Comparison of ENCODE assay signal across 1 cellular context in the genomic region with DNA sequence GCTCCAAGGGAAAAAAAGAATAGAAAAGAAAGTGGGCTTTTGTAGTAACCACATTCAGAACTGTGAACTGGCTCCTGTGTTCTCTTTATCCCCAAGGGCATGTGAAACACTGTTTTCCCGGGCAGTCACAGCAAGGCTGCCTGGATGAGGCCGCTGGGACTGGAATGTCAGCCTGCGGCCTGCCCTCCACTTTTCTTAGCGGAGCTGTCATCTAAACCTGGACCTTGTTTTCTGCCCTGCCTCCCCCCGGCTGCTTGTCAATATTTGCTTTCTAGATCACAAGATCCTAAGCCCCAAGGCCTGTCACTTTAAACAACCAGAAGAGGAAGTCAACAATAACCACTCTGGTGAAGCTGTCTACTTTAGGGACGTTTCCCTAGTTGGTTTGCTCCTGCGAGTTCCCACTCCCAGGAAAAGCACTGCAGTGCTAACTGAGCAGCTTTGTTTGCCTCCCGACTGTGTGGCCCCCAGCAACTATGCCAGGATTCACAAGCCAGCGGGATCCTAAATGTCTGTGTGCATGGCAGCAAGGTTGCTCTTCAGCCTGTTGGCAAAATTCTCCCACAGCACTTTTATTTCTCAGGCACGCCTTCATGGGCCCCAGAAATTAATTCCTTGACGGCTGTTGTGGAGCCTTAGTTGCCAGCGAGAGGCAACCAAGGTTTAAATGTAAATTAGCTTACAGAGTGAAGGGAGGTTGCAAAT.
A peak's percentile ranks its signal among the peaks of the same experiment; 100 is the strongest.
TF ChIP-seq lines count a peak whose summit lies in the region.

No MANE protein-coding gene starts in this region.

TF ChIP-seq in HepG2, 621 proteins besides CTCF, POLR2A, EP300 and RAD21 (continued from another document and continues in another):
- TF ChIP-seq, protein P1, sequence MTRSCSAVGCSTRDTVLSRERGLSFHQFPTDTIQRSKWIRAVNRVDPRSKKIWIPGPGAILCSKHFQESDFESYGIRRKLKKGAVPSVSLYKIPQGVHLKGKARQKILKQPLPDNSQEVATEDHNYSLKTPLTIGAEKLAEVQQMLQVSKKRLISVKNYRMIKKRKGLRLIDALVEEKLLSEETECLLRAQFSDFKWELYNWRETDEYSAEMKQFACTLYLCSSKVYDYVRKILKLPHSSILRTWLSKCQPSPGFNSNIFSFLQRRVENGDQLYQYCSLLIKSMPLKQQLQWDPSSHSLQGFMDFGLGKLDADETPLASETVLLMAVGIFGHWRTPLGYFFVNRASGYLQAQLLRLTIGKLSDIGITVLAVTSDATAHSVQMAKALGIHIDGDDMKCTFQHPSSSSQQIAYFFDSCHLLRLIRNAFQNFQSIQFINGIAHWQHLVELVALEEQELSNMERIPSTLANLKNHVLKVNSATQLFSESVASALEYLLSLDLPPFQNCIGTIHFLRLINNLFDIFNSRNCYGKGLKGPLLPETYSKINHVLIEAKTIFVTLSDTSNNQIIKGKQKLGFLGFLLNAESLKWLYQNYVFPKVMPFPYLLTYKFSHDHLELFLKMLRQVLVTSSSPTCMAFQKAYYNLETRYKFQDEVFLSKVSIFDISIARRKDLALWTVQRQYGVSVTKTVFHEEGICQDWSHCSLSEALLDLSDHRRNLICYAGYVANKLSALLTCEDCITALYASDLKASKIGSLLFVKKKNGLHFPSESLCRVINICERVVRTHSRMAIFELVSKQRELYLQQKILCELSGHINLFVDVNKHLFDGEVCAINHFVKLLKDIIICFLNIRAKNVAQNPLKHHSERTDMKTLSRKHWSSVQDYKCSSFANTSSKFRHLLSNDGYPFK (CRISPR knock-in tag; IDR thresholded peaks at IDR 0.05; ENCODE audit: borderline replicate concordance) = peak; percentile 61; the same call in 1 of the 2 replicates
- TF ChIP-seq, protein P2, sequence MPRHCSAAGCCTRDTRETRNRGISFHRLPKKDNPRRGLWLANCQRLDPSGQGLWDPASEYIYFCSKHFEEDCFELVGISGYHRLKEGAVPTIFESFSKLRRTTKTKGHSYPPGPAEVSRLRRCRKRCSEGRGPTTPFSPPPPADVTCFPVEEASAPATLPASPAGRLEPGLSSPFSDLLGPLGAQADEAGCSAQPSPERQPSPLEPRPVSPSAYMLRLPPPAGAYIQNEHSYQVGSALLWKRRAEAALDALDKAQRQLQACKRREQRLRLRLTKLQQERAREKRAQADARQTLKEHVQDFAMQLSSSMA (CRISPR knock-in tag; IDR thresholded peaks at IDR 0.05) = peak; percentile 64; the same call in 1 of the 2 replicates
- TF ChIP-seq GTF2F1 (IDR thresholded peaks at IDR 0.05; ENCODE audit: low read length) = no peak; the same call in 1 of the 2 replicates
- TF ChIP-seq NFE2L2 (IDR thresholded peaks at IDR 0.05; ENCODE audit: low read length) = no peak; the same call in 1 of the 2 replicates
- peak; percentile 84 for TF ChIP-seq KDM2A (CRISPR knock-in tag; IDR thresholded peaks at IDR 0.05; ENCODE audit: borderline replicate concordance, low read depth)
- TF ChIP-seq ZKSCAN8 (CRISPR knock-in tag; IDR thresholded peaks at IDR 0.05; ENCODE audit: borderline replicate concordance) = peak; percentile 95
- TF ChIP-seq, protein P3, sequence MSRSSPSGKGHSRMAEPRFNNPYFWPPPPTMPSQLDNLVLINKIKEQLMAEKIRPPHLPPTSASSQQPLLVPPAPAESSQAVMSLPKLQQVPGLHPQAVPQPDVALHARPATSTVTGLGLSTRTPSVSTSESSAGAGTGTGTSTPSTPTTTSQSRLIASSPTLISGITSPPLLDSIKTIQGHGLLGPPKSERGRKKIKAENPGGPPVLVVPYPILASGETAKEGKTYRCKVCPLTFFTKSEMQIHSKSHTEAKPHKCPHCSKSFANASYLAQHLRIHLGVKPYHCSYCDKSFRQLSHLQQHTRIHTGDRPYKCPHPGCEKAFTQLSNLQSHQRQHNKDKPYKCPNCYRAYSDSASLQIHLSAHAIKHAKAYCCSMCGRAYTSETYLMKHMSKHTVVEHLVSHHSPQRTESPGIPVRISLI (CRISPR knock-in tag; IDR thresholded peaks at IDR 0.05; ENCODE audit: borderline replicate concordance) = 0 out of 2 replicates have a peak, but pooled peaks have one; percentile 66
- 0 out of 2 replicates have a peak, but pooled peaks have one; percentile 67 for TF ChIP-seq SMYD3 (CRISPR knock-in tag; IDR thresholded peaks at IDR 0.05)
- TF ChIP-seq ZBTB8A (CRISPR knock-in tag; IDR thresholded peaks at IDR 0.05; ENCODE audit: borderline replicate concordance, low read depth) = no peak
- peak; percentile 78; the same call in 1 of the 2 replicates for TF ChIP-seq MAZ (IDR thresholded peaks at IDR 0.05; ENCODE audit: borderline replicate concordance, low read depth, low read length)
- TF ChIP-seq MAZ (CRISPR knock-in tag; IDR thresholded peaks at IDR 0.05; ENCODE audit: low read depth) = no peak; the same call in 1 of the 2 replicates
- peak; percentile 32; the same call in 1 of the 2 replicates for TF ChIP-seq ZNF225 (CRISPR knock-in tag; IDR thresholded peaks at IDR 0.05)
- no peak for TF ChIP-seq DZIP1 (CRISPR knock-in tag; IDR thresholded peaks at IDR 0.05)
- no peak for TF ChIP-seq ZC3H4 (CRISPR knock-in tag; IDR thresholded peaks at IDR 0.05; ENCODE audit: borderline replicate concordance)
- TF ChIP-seq ZNF546 (CRISPR knock-in tag; conservative IDR thresholded peaks at IDR 0.05) = peak; percentile 93
- 0 out of 2 replicates have a peak, but pooled peaks have one; percentile 48 for TF ChIP-seq THYN1 (CRISPR knock-in tag; IDR thresholded peaks at IDR 0.05; ENCODE audit: borderline replicate concordance, low read depth)
- TF ChIP-seq, protein P4, sequence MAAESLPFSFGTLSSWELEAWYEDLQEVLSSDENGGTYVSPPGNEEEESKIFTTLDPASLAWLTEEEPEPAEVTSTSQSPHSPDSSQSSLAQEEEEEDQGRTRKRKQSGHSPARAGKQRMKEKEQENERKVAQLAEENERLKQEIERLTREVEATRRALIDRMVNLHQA (CRISPR knock-in tag; IDR thresholded peaks at IDR 0.05) = no peak; the same call in 1 of the 2 replicates
- peak; percentile 98 for TF ChIP-seq HMG20A (CRISPR knock-in tag; IDR thresholded peaks at IDR 0.05; ENCODE audit: borderline replicate concordance)
- TF ChIP-seq ARHGAP35 (CRISPR knock-in tag; IDR thresholded peaks at IDR 0.05; ENCODE audit: borderline replicate concordance) = peak; percentile 74
- peak; percentile 85; the same call in 1 of the 2 replicates for TF ChIP-seq BRF2 (CRISPR knock-in tag; IDR thresholded peaks at IDR 0.05)
- TF ChIP-seq NFE2 (CRISPR knock-in tag; IDR thresholded peaks at IDR 0.05) = no peak
- TF ChIP-seq IRX3 (CRISPR knock-in tag; IDR thresholded peaks at IDR 0.05; ENCODE audit: borderline replicate concordance, low read depth) = no peak
- TF ChIP-seq ZBTB25 (CRISPR knock-in tag; IDR thresholded peaks at IDR 0.05) = peak; percentile 73
- TF ChIP-seq, protein P5, sequence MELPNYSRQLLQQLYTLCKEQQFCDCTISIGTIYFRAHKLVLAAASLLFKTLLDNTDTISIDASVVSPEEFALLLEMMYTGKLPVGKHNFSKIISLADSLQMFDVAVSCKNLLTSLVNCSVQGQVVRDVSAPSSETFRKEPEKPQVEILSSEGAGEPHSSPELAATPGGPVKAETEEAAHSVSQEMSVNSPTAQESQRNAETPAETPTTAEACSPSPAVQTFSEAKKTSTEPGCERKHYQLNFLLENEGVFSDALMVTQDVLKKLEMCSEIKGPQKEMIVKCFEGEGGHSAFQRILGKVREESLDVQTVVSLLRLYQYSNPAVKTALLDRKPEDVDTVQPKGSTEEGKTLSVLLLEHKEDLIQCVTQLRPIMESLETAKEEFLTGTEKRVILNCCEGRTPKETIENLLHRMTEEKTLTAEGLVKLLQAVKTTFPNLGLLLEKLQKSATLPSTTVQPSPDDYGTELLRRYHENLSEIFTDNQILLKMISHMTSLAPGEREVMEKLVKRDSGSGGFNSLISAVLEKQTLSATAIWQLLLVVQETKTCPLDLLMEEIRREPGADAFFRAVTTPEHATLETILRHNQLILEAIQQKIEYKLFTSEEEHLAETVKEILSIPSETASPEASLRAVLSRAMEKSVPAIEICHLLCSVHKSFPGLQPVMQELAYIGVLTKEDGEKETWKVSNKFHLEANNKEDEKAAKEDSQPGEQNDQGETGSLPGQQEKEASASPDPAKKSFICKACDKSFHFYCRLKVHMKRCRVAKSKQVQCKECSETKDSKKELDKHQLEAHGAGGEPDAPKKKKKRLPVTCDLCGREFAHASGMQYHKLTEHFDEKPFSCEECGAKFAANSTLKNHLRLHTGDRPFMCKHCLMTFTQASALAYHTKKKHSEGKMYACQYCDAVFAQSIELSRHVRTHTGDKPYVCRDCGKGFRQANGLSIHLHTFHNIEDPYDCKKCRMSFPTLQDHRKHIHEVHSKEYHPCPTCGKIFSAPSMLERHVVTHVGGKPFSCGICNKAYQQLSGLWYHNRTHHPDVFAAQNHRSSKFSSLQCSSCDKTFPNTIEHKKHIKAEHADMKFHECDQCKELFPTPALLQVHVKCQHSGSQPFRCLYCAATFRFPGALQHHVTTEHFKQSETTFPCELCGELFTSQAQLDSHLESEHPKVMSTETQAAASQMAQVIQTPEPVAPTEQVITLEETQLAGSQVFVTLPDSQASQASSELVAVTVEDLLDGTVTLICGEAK (IDR thresholded peaks at IDR 0.05) = no peak
- TF ChIP-seq, protein P5 (CRISPR knock-in tag; IDR thresholded peaks at IDR 0.05) = peak; percentile 95
- peak; percentile 69; the same call in 1 of the 2 replicates for TF ChIP-seq GLI4 (CRISPR knock-in tag; IDR thresholded peaks at IDR 0.05; ENCODE audit: borderline replicate concordance)
- TF ChIP-seq NFIC (IDR thresholded peaks at IDR 0.05; ENCODE audit: low read length) = peak; percentile 98
- TF ChIP-seq ZNF770 (CRISPR knock-in tag; IDR thresholded peaks at IDR 0.05) = peak; percentile 71
- TF ChIP-seq CCAR2 (optimal IDR thresholded peaks at IDR 0.05; ENCODE audit: low read depth, low read length) = peak; percentile 79
